27 cellular contexts compared by ENCODE assay signal in genomic region chr12:105104762-105105161, GRCh38. TPM values are rescaled to one million over a fixed set of nuclear protein-coding genes. Genes with fewer than 3 reads are reported as not detected.
"Had no signal": no experiment of that assay in that cellular context is flagged by ENCODE, and none has a peak within 500 bp of the region (broad histone marks: within the 10 kb centered on the region; RNA-seq: fewer than 3 reads in every experiment).

No MANE protein-coding gene starts in this region.

- FAIRE-seq: small intestine, urothelium cell line had no signal

- H3K27me3 ChIP-seq: ovary, suprapubic skin, testis, tibial artery, upper lobe of right lung, vagina had no signal

- H3K4me3 ChIP-seq: neural progenitor cell, ovary, psoas muscle, suprapubic skin, testis, tibial artery, transverse colon, upper lobe of right lung, vagina had no signal

- H3K27ac ChIP-seq: neural progenitor cell, ovary, parathyroid adenoma, psoas muscle, suprapubic skin, testis, tibial artery, transverse colon, upper lobe of right lung, vagina had no signal

- H3K9ac ChIP-seq: neural progenitor cell, parathyroid adenoma had no signal

- H3K36me3 ChIP-seq: neural progenitor cell, ovary, suprapubic skin, tibial artery, transverse colon, upper lobe of right lung, vagina had no signal

- H3K9me3 ChIP-seq: ovary, psoas muscle, suprapubic skin, testis, tibial artery, transverse colon, upper lobe of right lung, vagina had no signal

- H3K4me1 ChIP-seq: testis had no signal

- DNase-seq: naive thymus-derived CD4-positive, alpha-beta T cell; natural killer cell; occipital lobe; ovary; posterior cingulate gyrus; psoas muscle; right cardiac atrium; small intestine; stimulated activated CD4-positive, alpha-beta T cell treated with anti-CD3 and anti-CD28 coated beads, Interleukin-15, amount 100 ng/mL, for 24 hours; stimulated activated CD4-positive, alpha-beta T cell treated with anti-CD3 and anti-CD28 coated beads, Interleukin-2, amount 100 ng/mL, for 24 hours; stimulated activated CD4-positive, alpha-beta T cell treated with anti-CD3 and anti-CD28 coated beads, Interleukin-2, amount 100 ng/mL, for 48 hours; stimulated activated CD4-positive, alpha-beta T cell treated with anti-CD3 and anti-CD28 coated beads, Interleukin-4, amount 100 ng/mL, for 24 hours; stimulated activated naive CD4-positive, alpha-beta T cell; stimulated activated naive CD8-positive, alpha-beta T cell treated with anti-CD3 and anti-CD28 coated beads, Interleukin-15, amount 100 ng/mL, for 72 hours; stimulated activated naive CD8-positive, alpha-beta T cell treated with anti-CD3 and anti-CD28 coated beads, Interleukin-15, Interleukin-2, amounts not matched to agents 100 U/mL and 50 U/mL, for 24 hours; substantia nigra; testis; tibial artery; transverse colon; upper lobe of right lung had no signal

- H2AFZ ChIP-seq: neural progenitor cell, parathyroid adenoma had no signal

- H3K4me2 ChIP-seq: neural progenitor cell had no signal

- ATAC-seq: naive thymus-derived CD4-positive, alpha-beta T cell; natural killer cell; psoas muscle; right cardiac atrium; sciatic nerve; stimulated activated memory B cell treated with anti-CD40 and anti-IgM and Interleukin-4, amounts not matched to agents 10 μg/mL and 1 μg/mL and 100 μg/mL, for 72 hours; stimulated activated naive CD8-positive, alpha-beta T cell treated with anti-CD3 and anti-CD28 coated beads, Interleukin-15, amount 100 ng/mL, for 72 hours; stimulated activated naive CD8-positive, alpha-beta T cell treated with anti-CD3 and anti-CD28 coated beads, Interleukin-15, Interleukin-2, amounts not matched to agents 100 U/mL and 50 U/mL, for 24 hours; upper lobe of right lung had no signal

RNA-seq across cellular contexts. Expression of gene ALDH1L2, which starts 20.5 kb away (rescaled TPM):
- polyA plus RNA-seq: naive thymus-derived CD4-positive, alpha-beta T cell had no signal
